8 cellular contexts compared by ENCODE assay signal in genomic region chr7:32490127-32490796, GRCh38. TPM values are rescaled to one million over a fixed set of nuclear protein-coding genes. Genes with fewer than 3 reads are reported as not detected.
DNase-seq lines count a peak whose midpoint lies in the region; ATAC-seq and TF ChIP-seq lines count a peak whose summit lies in the region.

Gene LSM5 (minus strand): TSS chr7:32490380. CDS start chr7:32490365, 15 bp downstream.

- peak within 1 kb of the TSS; percentile 84 for H3K4me3 ChIP-seq in Jurkat, Clone E6-1 (ENCODE audit: low read length)
- peak within 1 kb of the TSS; percentile 67 for H3K4me3 ChIP-seq in PC-9
- peak within 1 kb of the TSS; percentile 54 to 66 for H3K4me3 ChIP-seq in muscle layer of colon (ENCODE audit: low read depth in 1 of 2, low read length in 2 of 2)

- H3K79me2 ChIP-seq in PC-9 (ENCODE audit: low read depth): peaks cover 28% of the 10 kb centered on the region

- peak within 1 kb of the TSS; percentile 31 for H3K9ac ChIP-seq in muscle layer of colon (ENCODE audit: low read length)

- BruUV-seq in PC-9 (replicated peaks; lab: Mats Ljungman, UMichigan): TSS peak; percentile 18

- H3K27me3 ChIP-seq in PC-9 (ENCODE audit: insufficient read depth, low read depth) (no peaks in the 10 kb centered on the region), muscle layer of colon (ENCODE audit: control insufficient read depth in 1 of 2, insufficient read depth in 2 of 2, low read length in 2 of 2) (no peaks in the 10 kb centered on the region)

- H2AFZ ChIP-seq in PC-9: peak within 1 kb of the TSS; percentile 92

- H3K9me3 ChIP-seq in PC-9 (ENCODE audit: insufficient read depth, low read depth) (no peaks in the 10 kb centered on the region), muscle layer of colon (ENCODE audit: low read length) (no peaks in the 10 kb centered on the region)

- ATAC-seq in GM21619 (IDR thresholded peaks at IDR 0.05; ENCODE audit: unreplicated experiment) (peak; percentile 84), esophagus mucosa (peak; percentile 84)

- H3K4me1 ChIP-seq in PC-9 (replicated peaks; ENCODE audit: insufficient read depth) (peaks cover 23% of the 10 kb centered on the region), muscle layer of colon (ENCODE audit: insufficient read depth, low read length) (peaks cover 14% of the 10 kb centered on the region)

- peaks cover 13% of the 10 kb centered on the region; the same call in 1 of the 2 replicates for H3K36me3 ChIP-seq in PC-9 (ENCODE audit: low read depth)
- peaks cover 16% of the 10 kb centered on the region for H3K36me3 ChIP-seq in muscle layer of colon (ENCODE audit: insufficient read depth, low read length)

- no peak for TF ChIP-seq CTCF in PC-9 (conservative IDR thresholded peaks at IDR 0.05)

- DNase-seq in DMS114 treated with DMSO at 0.1 percent for 48 hours (lab: John Stamatoyannopoulos, UW; ENCODE audit: unreplicated experiment) (peak; percentile 90), PC-9 (peak; percentile 89 to 91)
- peak; percentile 94 for DNase-seq in Jurkat, Clone E6-1 (ENCODE audit: low read depth, low spot score)
- DNase-seq in activated T-cell treated with anti-CD3 and anti-CD28 coated beads, Interleukin-2, amount 50 U/mL, for 1 hour: peak; percentile 86
- DNase-seq in stimulated activated CD8-positive, alpha-beta memory T cell treated with anti-CD3 and anti-CD28 coated beads, Interleukin-7, amount 100 ng/mL, for 24 hours (ENCODE audit: low read depth): peak; percentile 71

- peak within 1 kb of the TSS; percentile 96 for H3K4me2 ChIP-seq in PC-9

- intact Hi-C loops in PC-9 (cut with micrococcal nuclease; ENCODE audit: unreplicated experiment): loop anchor here (1.0 to 10.0 kb wide), 4 partner anchors 312 to 619 kb away; partner anchors contain the start of gene RP9

- peak within 1 kb of the TSS; percentile 66 for H3K27ac ChIP-seq in PC-9
- H3K27ac ChIP-seq in muscle layer of colon (ENCODE audit: low read depth, low read length): peak within 1 kb of the TSS; percentile 92

- no peaks in the 10 kb centered on the region for H4K20me1 ChIP-seq in PC-9 (ENCODE audit: insufficient read depth)

- POLR2A ChIA-PET in PC-9 (lab: Charles Lee; ENCODE audit: unreplicated experiment): interaction anchor here (0.5 to 0.6 kb wide), 2 partner anchors 637 to 1497 kb away, joined by 4 to 5 read pairs; no protein-coding TSS in a partner anchor

- H3K9me2 ChIP-seq in PC-9 (ENCODE audit: insufficient read depth): no peaks in the 10 kb centered on the region

- CTCF ChIA-PET in PC-9 (lab: Charles Lee): no interaction called here

- H3F3A ChIP-seq in PC-9 (ENCODE audit: insufficient read depth, low read depth): peaks cover 18% of the 10 kb centered on the region; the same call in 1 of the 2 replicates

RNA-seq across cellular contexts. Expression of gene LSM5, which starts in this region (rescaled TPM):
- polyA plus RNA-seq in Jurkat, Clone E6-1 (2012; ENCODE audit: insufficient read depth, insufficient read length): 168 TPM
- 97.5 and 104 TPM in 2 replicates for total RNA-seq in PC-9 (2021)
- total RNA-seq in esophagus mucosa: 41.3 TPM

Comparison
In these comparisons a context has a peak if more than half of its experiments do, and no peak if none do; other contexts are left out.
1. Peak in every context shown above with its lines: DNase-seq, ATAC-seq, H3K4me3 ChIP-seq and H3K27ac ChIP-seq.